Comparison of ENCODE assay signal across 1 cellular context in genomic region chr2:213923543-213923942, GRCh38.
TF ChIP-seq lines count a peak whose summit lies in the region.

No MANE protein-coding gene starts in this region.

TF ChIP-seq in WTC11, 78 proteins besides CTCF, POLR2A, EP300 and RAD21:
- TF ChIP-seq USF2 (CRISPR knock-in tag; IDR thresholded peaks at IDR 0.05) (peak; percentile 45; the same call in 1 of the 2 replicates), ZNF317 (CRISPR knock-in tag; IDR thresholded peaks at IDR 0.05; ENCODE audit: borderline replicate concordance, low read depth) (no peak), PRDM15 (CRISPR knock-in tag; IDR thresholded peaks at IDR 0.05) (no peak)
